In genomic region chr5:10760033-10760975, GRCh38 we compare ENCODE assay signal across 7 cellular contexts. TPM values are rescaled to one million over a fixed set of nuclear protein-coding genes. Genes with fewer than 3 reads are reported as not detected.
DNase-seq lines count a peak whose midpoint lies in the region; ATAC-seq and TF ChIP-seq lines count a peak whose summit lies in the region.

No MANE protein-coding gene starts in this region.

- no peaks in the 10 kb centered on the region for H3K4me1 ChIP-seq in breast epithelium
- H3K4me1 ChIP-seq in skeletal muscle tissue (ENCODE audit: control insufficient read depth in 3 of 3, insufficient read depth in 3 of 3, low read length in 3 of 3), result peaks cover 3 to 10% (median 10%) of the 10 kb centered on the region in 3 donors

- no peak for TF ChIP-seq RAD21 in Ishikawa (IDR thresholded peaks at IDR 0.05; ENCODE audit: low read depth)

- ATAC-seq in GM21786 (IDR thresholded peaks at IDR 0.05; ENCODE audit: unreplicated experiment), result peak; percentile 16

- H3K9me3 ChIP-seq in breast epithelium, result no peaks in the 10 kb centered on the region
- H3K9me3 ChIP-seq in skeletal muscle tissue (ENCODE audit: control insufficient read depth in 3 of 3, low read length in 3 of 3), result no peaks in the 10 kb centered on the region

- intact Hi-C loops in breast epithelium (cut with DNase I; ENCODE audit: low total_unique reads), result no loop called here

- no peak for TF ChIP-seq CTCF in GM06990 (IDR thresholded peaks at IDR 0.05; ENCODE audit: insufficient read depth, low read length, poor library complexity, severe bottlenecking)
- no peak for TF ChIP-seq CTCF in breast epithelium (IDR thresholded peaks at IDR 0.05)

- H3K36me3 ChIP-seq in GM06990 (ENCODE audit: control insufficient read depth, insufficient read depth, low read length) (peaks cover 5% of the 10 kb centered on the region), breast epithelium (no peaks in the 10 kb centered on the region), skeletal muscle tissue (ENCODE audit: control insufficient read depth in 3 of 3, insufficient read depth in 3 of 3, low read length in 3 of 3) (no peaks in the 10 kb centered on the region)

- H3K27me3 ChIP-seq in GM06990 (replicated peaks; ENCODE audit: control insufficient read depth, insufficient read depth, low read length), result no peaks in the 10 kb centered on the region
- no peaks in the 10 kb centered on the region for H3K27me3 ChIP-seq in breast epithelium
- H3K27me3 ChIP-seq in skeletal muscle tissue (ENCODE audit: control insufficient read depth in 3 of 3, insufficient read depth in 3 of 3, low read length in 3 of 3), result no peaks in the 10 kb centered on the region

- peak; percentile 61 for DNase-seq in GM06990 (ENCODE audit: extremely low read depth, insufficient read length)
- peak; percentile 62 to 67 for DNase-seq in SHP77 (lab: John Stamatoyannopoulos, UW)
- peak; percentile 46 to 70 for DNase-seq in breast epithelium (ENCODE audit: low spot score in 2 of 2)
- peak; percentile 53 for DNase-seq in inferior parietal cortex (ENCODE audit: extremely low spot score)

- H3K9ac ChIP-seq in skeletal muscle tissue (ENCODE audit: low read depth in 1 of 3, low read length in 3 of 3), result peak overlapping the region; percentile 15 to 75 (median 68)

- H3K4me3 ChIP-seq in GM06990 (replicated peaks; ENCODE audit: low read depth, low read length), result peak overlapping the region; percentile 80
- peak overlapping the region; percentile 75 to 88 (median 84) for H3K4me3 ChIP-seq in breast epithelium
- H3K4me3 ChIP-seq in skeletal muscle tissue (ENCODE audit: low read length in 3 of 3), result peak overlapping the region; percentile 62 to 72 (median 70)

- H3K27ac ChIP-seq in breast epithelium (peak overlapping the region; percentile 98 to 99), skeletal muscle tissue (ENCODE audit: low read depth, low read length) (peak overlapping the region; percentile 42)

- no peak for TF ChIP-seq POLR2A in breast epithelium (IDR thresholded peaks at IDR 0.05)

- TF ChIP-seq EP300 in Ishikawa (IDR thresholded peaks at IDR 0.05; ENCODE audit: borderline replicate concordance), result no peak; the same call in 1 of the 2 replicates

TF ChIP-seq in Ishikawa, 13 proteins besides CTCF, POLR2A, EP300 and RAD21:
- TF ChIP-seq NFIC (IDR thresholded peaks at IDR 0.05) (peak; percentile 73), CEBPB (IDR thresholded peaks at IDR 0.05) (peak; percentile 45; the same call in 1 of the 2 replicates), ZBTB7A (IDR thresholded peaks at IDR 0.05; ENCODE audit: low read depth) (no peak), TEAD4 (IDR thresholded peaks at IDR 0.05) (no peak)
- TF ChIP-seq, protein P1, sequence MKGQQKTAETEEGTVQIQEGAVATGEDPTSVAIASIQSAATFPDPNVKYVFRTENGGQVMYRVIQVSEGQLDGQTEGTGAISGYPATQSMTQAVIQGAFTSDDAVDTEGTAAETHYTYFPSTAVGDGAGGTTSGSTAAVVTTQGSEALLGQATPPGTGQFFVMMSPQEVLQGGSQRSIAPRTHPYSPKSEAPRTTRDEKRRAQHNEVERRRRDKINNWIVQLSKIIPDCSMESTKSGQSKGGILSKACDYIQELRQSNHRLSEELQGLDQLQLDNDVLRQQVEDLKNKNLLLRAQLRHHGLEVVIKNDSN (IDR thresholded peaks at IDR 0.05), result no peak

RNA-seq across cellular contexts. Expression of gene DAP, which starts 0.7 kb away (rescaled TPM):
- 10 to 100 TPM; 60.8 to 63.8 (median 61.9) TPM for total RNA-seq in breast epithelium
- total RNA-seq in skeletal muscle tissue, result 18.3 TPM

Comparison
In these comparisons a context has a peak if more than half of its experiments do, and no peak if none do; other contexts are left out.
1. Peak in every context shown above with its lines: DNase-seq, ATAC-seq, H3K4me3 ChIP-seq and H3K27ac ChIP-seq.